Comparison of ENCODE assay signal across 16 cellular contexts in the genomic region with DNA sequence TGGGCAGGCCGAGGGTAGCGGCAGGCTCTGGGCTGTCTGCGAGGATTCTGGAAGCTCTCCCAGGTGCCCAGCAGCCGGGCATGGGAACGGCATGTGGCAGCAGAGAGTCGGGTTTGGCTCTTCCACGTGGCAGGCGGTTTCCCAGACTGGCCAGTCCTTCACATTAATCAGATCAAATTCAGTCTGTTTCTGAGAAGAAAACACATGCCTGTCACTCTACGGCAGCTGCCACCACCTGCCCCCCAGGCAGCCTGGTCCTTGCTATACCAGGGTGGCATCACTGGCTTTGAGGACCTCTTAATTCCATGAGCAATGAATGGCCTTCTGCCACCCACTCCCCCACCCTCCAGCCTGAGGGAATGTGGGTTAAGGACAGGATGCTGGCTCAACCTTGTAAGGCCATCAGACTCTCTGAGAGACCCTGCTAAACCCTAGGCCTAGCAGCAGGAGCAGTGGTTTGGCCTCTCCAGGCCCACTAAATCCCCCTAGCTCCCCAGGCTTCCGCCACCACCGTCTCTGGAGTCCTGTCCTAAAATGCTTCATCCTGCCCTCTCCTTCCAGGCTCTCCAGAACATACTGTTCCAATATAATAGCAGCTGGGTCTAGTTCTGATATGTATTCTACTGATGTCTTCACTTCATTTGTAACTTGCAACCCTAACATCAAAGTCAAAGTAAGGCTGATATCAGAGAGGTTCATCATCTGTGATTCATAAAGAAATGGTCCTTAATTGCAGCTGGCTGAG. TPM values are rescaled to one million over a fixed set of nuclear protein-coding genes. Genes with fewer than 3 reads are reported as not detected.
DNase-seq lines count a peak whose midpoint lies in the region; ATAC-seq and TF ChIP-seq lines count a peak whose summit lies in the region.
"Had no signal": no experiment of that assay in that cellular context is flagged by ENCODE, and none has a peak within 500 bp of the region (broad histone marks: within the 10 kb centered on the region; RNA-seq: fewer than 3 reads in every experiment).

No MANE protein-coding gene starts in this region.

- no peaks in the 10 kb centered on the region for H3K9me3 Mint-ChIP-seq in endothelial cell (ENCODE audit: unreplicated experiment)

- intact Hi-C loops in Right ventricle myocardium inferior (cut with DNase I) (no loop called here), left cardiac atrium (cut with DNase I) (no loop called here), aorta (cut with DNase I) (no loop called here), left colon (cut with DNase I, micrococcal nuclease) (no loop called here)

- no peaks in the 10 kb centered on the region for H3K9me3 ChIP-seq in aorta (ENCODE audit: control insufficient read depth, low read length)

- peaks cover 13% of the 10 kb centered on the region for H3K27me3 Mint-ChIP-seq in endothelial cell (ENCODE audit: unreplicated experiment)
- H3K27me3 Mint-ChIP-seq: memory B cell had no signal

- no peaks in the 10 kb centered on the region for H3K4me1 ChIP-seq in aorta (ENCODE audit: control insufficient read depth in 1 of 2, insufficient read depth in 2 of 2, low read length in 2 of 2)

- H3K4me1 Mint-ChIP-seq in endothelial cell (ENCODE audit: unreplicated experiment): no peaks in the 10 kb centered on the region
- H3K4me1 Mint-ChIP-seq: memory B cell had no signal

- peaks cover 0 to 6% of the 10 kb centered on the region in 2 donors for H3K36me3 ChIP-seq in aorta (ENCODE audit: control insufficient read depth in 1 of 2, insufficient read depth in 2 of 2, low read length in 1 of 2)
- H3K36me3 ChIP-seq: breast epithelium had no signal

- H3K27ac Mint-ChIP-seq in endothelial cell (ENCODE audit: unreplicated experiment): no peak overlapping the region
- H3K27ac Mint-ChIP-seq: T-helper 1 cell treated with Interleukin-12 subunit alpha and Interleukin-12 subunit beta and Interleukin-4 antibody, amounts not matched to agents 30 μg/mL and 1 μg/mL, for 36 hours had no signal

- ATAC-seq in Right ventricle myocardium inferior (peak; percentile 47), left cardiac atrium (no peak), aorta (ENCODE audit: low FRiP score) (peak; percentile 8), left colon (no peak)

- H3K27ac ChIP-seq in aorta (ENCODE audit: low read depth in 1 of 2, low read length in 2 of 2): no peak overlapping the region
- H3K27ac ChIP-seq: epithelial cell of prostate, tibial artery had no signal

- DNase-seq in Right ventricle myocardium inferior (ENCODE audit: missing footprints) (no peak), left cardiac atrium (no peak), endothelial cell (ENCODE audit: low spot score) (peak; percentile 4), mucosa of gallbladder (ENCODE audit: low spot score) (peak; percentile 6), aorta (peak in 1 of 2 donors; percentile 63), SIG-M5 (lab: John Stamatoyannopoulos, UW) (no peak), left colon (no peak)
- no peak for DNase-seq in activated CD4-positive, alpha-beta T cell treated with anti-CD3 and anti-CD28 coated beads for 1 hour
- DNase-seq: activated CD4-positive, alpha-beta T cell treated with anti-CD3 and anti-CD28 coated beads for 4 hours; DMS 273 treated with DMSO at 0.1 percent for 48 hours; NCI-H510A had no signal

- H3K36me3 Mint-ChIP-seq in endothelial cell (ENCODE audit: low read depth, unreplicated experiment): peaks cover 10% of the 10 kb centered on the region

- H3K4me3 Mint-ChIP-seq in endothelial cell (ENCODE audit: unreplicated experiment): no peak overlapping the region
- H3K4me3 Mint-ChIP-seq: memory B cell; T-helper 1 cell treated with Interleukin-12 subunit alpha and Interleukin-12 subunit beta and Interleukin-4 antibody, amounts not matched to agents 30 μg/mL and 1 μg/mL, for 36 hours had no signal

- 54 to 55% methylated on average over 11 of the region's 11 CpGs for WGBS in aorta, 2 donors

- no peak overlapping the region for H3K4me3 ChIP-seq in aorta (ENCODE audit: low read length in 2 of 2)
- H3K4me3 ChIP-seq: breast epithelium, tibial artery had no signal

- no peaks in the 10 kb centered on the region for H3K27me3 ChIP-seq in aorta (ENCODE audit: control insufficient read depth in 1 of 2, insufficient read depth in 2 of 2, low read length in 1 of 2)
- H3K27me3 ChIP-seq: breast epithelium, tibial artery had no signal

- TF ChIP-seq CTCF in endothelial cell (IDR thresholded peaks at IDR 0.05; ENCODE audit: unreplicated experiment): no peak

RNA-seq across cellular contexts. Expression of a gene that starts 47.8 kb away (rescaled TPM):
- total RNA-seq in Right ventricle myocardium inferior (43.4 TPM), left cardiac atrium (10 to 100 TPM; 40.0 to 64.8 TPM), endothelial cell (ENCODE audit: unreplicated experiment) (456 TPM), mucosa of gallbladder (138 TPM), aorta (100 to 1,000 TPM in 1 of 2 donors, 10 to 100 TPM in 1; 96.3 to 148 TPM), left colon (10 to 100 TPM; 58.0 to 74.7 TPM)
- 10 to 100 TPM; 17.9 to 52.5 TPM for polyA plus RNA-seq in aorta

Comparison
In these comparisons a context has a peak if more than half of its experiments do, and no peak if none do; other contexts are left out.
1. ATAC-seq: peak in Right ventricle myocardium inferior (single experiment) and aorta (single experiment); none in left cardiac atrium (0 of 2) and left colon (single experiment).
2. DNase-seq: peak in endothelial cell (single experiment) and mucosa of gallbladder (single experiment); none in Right ventricle myocardium inferior (single experiment), left cardiac atrium (single experiment), SIG-M5 (single experiment), left colon (0 of 2) and activated CD4-positive, alpha-beta T cell treated with anti-CD3 and anti-CD28 coated beads for 1 hour (single experiment).